1 cellular context compared by ENCODE assay signal in the genomic region with DNA sequence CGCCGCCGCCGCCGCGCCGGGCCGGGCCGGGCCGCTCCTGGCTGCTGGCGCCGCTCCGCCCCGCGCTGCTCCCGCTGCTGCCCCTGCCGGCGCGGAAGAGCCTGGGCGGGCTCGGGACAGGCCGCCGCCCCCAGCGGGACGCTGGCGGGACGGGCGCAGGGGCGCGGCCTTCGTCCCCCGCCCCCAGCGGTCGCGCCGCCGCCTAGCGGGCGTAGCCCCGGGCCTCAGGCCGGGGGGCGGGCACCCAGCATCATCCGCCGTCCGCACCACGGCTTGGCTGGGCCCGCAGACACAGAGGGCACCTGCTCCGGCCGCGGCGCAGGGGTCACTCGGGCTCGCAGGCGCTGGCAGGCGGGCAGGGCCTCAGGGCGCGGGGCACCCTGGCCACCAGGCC.
TF ChIP-seq lines count a peak whose summit lies in the region.

A gene (minus strand): TSS at position 107 of the 394 bp plus-strand sequence. CDS start 218 bp downstream, outside the sequence.

TF ChIP-seq in HepG2, 621 proteins besides CTCF, POLR2A, EP300 and RAD21 (continued from another document and continues in another):
- TF ChIP-seq, protein P1, sequence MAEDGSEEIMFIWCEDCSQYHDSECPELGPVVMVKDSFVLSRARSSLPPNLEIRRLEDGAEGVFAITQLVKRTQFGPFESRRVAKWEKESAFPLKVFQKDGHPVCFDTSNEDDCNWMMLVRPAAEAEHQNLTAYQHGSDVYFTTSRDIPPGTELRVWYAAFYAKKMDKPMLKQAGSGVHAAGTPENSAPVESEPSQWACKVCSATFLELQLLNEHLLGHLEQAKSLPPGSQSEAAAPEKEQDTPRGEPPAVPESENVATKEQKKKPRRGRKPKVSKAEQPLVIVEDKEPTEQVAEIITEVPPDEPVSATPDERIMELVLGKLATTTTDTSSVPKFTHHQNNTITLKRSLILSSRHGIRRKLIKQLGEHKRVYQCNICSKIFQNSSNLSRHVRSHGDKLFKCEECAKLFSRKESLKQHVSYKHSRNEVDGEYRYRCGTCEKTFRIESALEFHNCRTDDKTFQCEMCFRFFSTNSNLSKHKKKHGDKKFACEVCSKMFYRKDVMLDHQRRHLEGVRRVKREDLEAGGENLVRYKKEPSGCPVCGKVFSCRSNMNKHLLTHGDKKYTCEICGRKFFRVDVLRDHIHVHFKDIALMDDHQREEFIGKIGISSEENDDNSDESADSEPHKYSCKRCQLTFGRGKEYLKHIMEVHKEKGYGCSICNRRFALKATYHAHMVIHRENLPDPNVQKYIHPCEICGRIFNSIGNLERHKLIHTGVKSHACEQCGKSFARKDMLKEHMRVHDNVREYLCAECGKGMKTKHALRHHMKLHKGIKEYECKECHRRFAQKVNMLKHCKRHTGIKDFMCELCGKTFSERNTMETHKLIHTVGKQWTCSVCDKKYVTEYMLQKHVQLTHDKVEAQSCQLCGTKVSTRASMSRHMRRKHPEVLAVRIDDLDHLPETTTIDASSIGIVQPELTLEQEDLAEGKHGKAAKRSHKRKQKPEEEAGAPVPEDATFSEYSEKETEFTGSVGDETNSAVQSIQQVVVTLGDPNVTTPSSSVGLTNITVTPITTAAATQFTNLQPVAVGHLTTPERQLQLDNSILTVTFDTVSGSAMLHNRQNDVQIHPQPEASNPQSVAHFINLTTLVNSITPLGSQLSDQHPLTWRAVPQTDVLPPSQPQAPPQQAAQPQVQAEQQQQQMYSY (CRISPR knock-in tag; IDR thresholded peaks at IDR 0.05), result peak; percentile 70
- no peak for TF ChIP-seq PCBP2 (optimal IDR thresholded peaks at IDR 0.05; ENCODE audit: low read depth, low read length, poor library complexity, severe bottlenecking)
- TF ChIP-seq ZFP82 (CRISPR knock-in tag; IDR thresholded peaks at IDR 0.05; ENCODE audit: borderline replicate concordance), result no peak
- no peak for TF ChIP-seq SPEN (CRISPR knock-in tag; IDR thresholded peaks at IDR 0.05; ENCODE audit: low read depth)
- TF ChIP-seq PAX8 (CRISPR knock-in tag; IDR thresholded peaks at IDR 0.05; ENCODE audit: borderline replicate concordance), result no peak
- TF ChIP-seq ZNF577 (CRISPR knock-in tag; IDR thresholded peaks at IDR 0.05; ENCODE audit: borderline replicate concordance, low read depth), result no peak
- no peak for TF ChIP-seq RARA (CRISPR knock-in tag; IDR thresholded peaks at IDR 0.05)
- TF ChIP-seq, protein P2, sequence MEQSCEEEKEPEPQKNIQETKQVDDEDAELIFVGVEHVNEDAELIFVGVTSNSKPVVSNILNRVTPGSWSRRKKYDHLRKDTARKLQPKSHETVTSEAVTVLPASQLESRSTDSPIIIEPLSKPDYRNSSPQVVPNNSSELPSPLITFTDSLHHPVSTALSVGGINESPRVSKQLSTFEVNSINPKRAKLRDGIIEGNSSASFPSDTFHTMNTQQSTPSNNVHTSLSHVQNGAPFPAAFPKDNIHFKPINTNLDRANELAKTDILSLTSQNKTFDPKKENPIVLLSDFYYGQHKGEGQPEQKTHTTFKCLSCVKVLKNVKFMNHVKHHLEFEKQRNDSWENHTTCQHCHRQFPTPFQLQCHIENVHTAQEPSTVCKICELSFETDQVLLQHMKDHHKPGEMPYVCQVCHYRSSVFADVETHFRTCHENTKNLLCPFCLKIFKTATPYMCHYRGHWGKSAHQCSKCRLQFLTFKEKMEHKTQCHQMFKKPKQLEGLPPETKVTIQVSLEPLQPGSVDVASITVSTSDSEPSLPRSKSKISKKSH (CRISPR knock-in tag; IDR thresholded peaks at IDR 0.05; ENCODE audit: borderline replicate concordance), result no peak
- TF ChIP-seq SETDB1 (CRISPR knock-in tag; IDR thresholded peaks at IDR 0.05; ENCODE audit: borderline replicate concordance), result no peak
- TF ChIP-seq NFE2L1 (CRISPR knock-in tag; IDR thresholded peaks at IDR 0.05; ENCODE audit: borderline replicate concordance), result no peak
- TF ChIP-seq PHB2 (IDR thresholded peaks at IDR 0.05; ENCODE audit: partially characterized antibody), result no peak
- TF ChIP-seq NFYC (CRISPR knock-in tag; IDR thresholded peaks at IDR 0.05), result no peak
- 0 out of 2 replicates have a peak, but pooled peaks have one; percentile 16 for TF ChIP-seq POLR2G (IDR thresholded peaks at IDR 0.05; ENCODE audit: low read depth, low read length)
- TF ChIP-seq ZMAT3 (CRISPR knock-in tag; conservative IDR thresholded peaks at IDR 0.05), result no peak
- TF ChIP-seq POGZ (CRISPR knock-in tag; IDR thresholded peaks at IDR 0.05), result no peak
- 0 out of 2 replicates have a peak, but pooled peaks have one; percentile 20 for TF ChIP-seq ZNF614 (CRISPR knock-in tag; IDR thresholded peaks at IDR 0.05; ENCODE audit: borderline replicate concordance)
- no peak for TF ChIP-seq DNMT1 (CRISPR knock-in tag; IDR thresholded peaks at IDR 0.05)
- TF ChIP-seq DPF2 (CRISPR knock-in tag; IDR thresholded peaks at IDR 0.05; ENCODE audit: borderline replicate concordance, low read depth), result no peak
- TF ChIP-seq GATAD1 (CRISPR knock-in tag; IDR thresholded peaks at IDR 0.05), result no peak
- no peak for TF ChIP-seq KLF11 (CRISPR knock-in tag; IDR thresholded peaks at IDR 0.05)
- no peak for TF ChIP-seq ZIK1 (CRISPR knock-in tag; IDR thresholded peaks at IDR 0.05; ENCODE audit: borderline replicate concordance, low read depth)
- TF ChIP-seq, protein P3, sequence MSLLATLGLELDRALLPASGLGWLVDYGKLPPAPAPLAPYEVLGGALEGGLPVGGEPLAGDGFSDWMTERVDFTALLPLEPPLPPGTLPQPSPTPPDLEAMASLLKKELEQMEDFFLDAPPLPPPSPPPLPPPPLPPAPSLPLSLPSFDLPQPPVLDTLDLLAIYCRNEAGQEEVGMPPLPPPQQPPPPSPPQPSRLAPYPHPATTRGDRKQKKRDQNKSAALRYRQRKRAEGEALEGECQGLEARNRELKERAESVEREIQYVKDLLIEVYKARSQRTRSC (CRISPR knock-in tag; IDR thresholded peaks at IDR 0.05; ENCODE audit: low read depth), result no peak
- TF ChIP-seq, protein P4, sequence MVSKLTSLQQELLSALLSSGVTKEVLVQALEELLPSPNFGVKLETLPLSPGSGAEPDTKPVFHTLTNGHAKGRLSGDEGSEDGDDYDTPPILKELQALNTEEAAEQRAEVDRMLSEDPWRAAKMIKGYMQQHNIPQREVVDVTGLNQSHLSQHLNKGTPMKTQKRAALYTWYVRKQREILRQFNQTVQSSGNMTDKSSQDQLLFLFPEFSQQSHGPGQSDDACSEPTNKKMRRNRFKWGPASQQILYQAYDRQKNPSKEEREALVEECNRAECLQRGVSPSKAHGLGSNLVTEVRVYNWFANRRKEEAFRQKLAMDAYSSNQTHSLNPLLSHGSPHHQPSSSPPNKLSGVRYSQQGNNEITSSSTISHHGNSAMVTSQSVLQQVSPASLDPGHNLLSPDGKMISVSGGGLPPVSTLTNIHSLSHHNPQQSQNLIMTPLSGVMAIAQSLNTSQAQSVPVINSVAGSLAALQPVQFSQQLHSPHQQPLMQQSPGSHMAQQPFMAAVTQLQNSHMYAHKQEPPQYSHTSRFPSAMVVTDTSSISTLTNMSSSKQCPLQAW (CRISPR knock-in tag; IDR thresholded peaks at IDR 0.05), result no peak
- no peak for TF ChIP-seq ZZZ3 (CRISPR knock-in tag; IDR thresholded peaks at IDR 0.05; ENCODE audit: borderline replicate concordance)
- TF ChIP-seq FOXK2 (IDR thresholded peaks at IDR 0.05), result no peak
- TF ChIP-seq FOXA3 (CRISPR knock-in tag; IDR thresholded peaks at IDR 0.05), result no peak
- no peak for TF ChIP-seq SMAD9 (CRISPR knock-in tag; IDR thresholded peaks at IDR 0.05)
- no peak for TF ChIP-seq ZNF337 (CRISPR knock-in tag; IDR thresholded peaks at IDR 0.05; ENCODE audit: borderline replicate concordance, low read depth)
- TF ChIP-seq, protein P5, sequence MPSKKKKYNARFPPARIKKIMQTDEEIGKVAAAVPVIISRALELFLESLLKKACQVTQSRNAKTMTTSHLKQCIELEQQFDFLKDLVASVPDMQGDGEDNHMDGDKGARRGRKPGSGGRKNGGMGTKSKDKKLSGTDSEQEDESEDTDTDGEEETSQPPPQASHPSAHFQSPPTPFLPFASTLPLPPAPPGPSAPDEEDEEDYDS (CRISPR knock-in tag; IDR thresholded peaks at IDR 0.05), result no peak
- TF ChIP-seq, protein P6, sequence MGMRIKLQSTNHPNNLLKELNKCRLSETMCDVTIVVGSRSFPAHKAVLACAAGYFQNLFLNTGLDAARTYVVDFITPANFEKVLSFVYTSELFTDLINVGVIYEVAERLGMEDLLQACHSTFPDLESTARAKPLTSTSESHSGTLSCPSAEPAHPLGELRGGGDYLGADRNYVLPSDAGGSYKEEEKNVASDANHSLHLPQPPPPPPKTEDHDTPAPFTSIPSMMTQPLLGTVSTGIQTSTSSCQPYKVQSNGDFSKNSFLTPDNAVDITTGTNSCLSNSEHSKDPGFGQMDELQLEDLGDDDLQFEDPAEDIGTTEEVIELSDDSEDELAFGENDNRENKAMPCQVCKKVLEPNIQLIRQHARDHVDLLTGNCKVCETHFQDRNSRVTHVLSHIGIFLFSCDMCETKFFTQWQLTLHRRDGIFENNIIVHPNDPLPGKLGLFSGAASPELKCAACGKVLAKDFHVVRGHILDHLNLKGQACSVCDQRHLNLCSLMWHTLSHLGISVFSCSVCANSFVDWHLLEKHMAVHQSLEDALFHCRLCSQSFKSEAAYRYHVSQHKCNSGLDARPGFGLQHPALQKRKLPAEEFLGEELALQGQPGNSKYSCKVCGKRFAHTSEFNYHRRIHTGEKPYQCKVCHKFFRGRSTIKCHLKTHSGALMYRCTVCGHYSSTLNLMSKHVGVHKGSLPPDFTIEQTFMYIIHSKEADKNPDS (CRISPR knock-in tag; IDR thresholded peaks at IDR 0.05), result no peak
- TF ChIP-seq EEA1 (CRISPR knock-in tag; IDR thresholded peaks at IDR 0.05; ENCODE audit: borderline replicate concordance), result no peak
- no peak for TF ChIP-seq HNF4A (CRISPR knock-in tag; IDR thresholded peaks at IDR 0.05)
- peak; percentile 88 for TF ChIP-seq SKI (IDR thresholded peaks at IDR 0.05; ENCODE audit: partially characterized antibody)
- TF ChIP-seq NR2C2 (CRISPR knock-in tag; IDR thresholded peaks at IDR 0.05; ENCODE audit: borderline replicate concordance), result no peak
- TF ChIP-seq, protein P7, sequence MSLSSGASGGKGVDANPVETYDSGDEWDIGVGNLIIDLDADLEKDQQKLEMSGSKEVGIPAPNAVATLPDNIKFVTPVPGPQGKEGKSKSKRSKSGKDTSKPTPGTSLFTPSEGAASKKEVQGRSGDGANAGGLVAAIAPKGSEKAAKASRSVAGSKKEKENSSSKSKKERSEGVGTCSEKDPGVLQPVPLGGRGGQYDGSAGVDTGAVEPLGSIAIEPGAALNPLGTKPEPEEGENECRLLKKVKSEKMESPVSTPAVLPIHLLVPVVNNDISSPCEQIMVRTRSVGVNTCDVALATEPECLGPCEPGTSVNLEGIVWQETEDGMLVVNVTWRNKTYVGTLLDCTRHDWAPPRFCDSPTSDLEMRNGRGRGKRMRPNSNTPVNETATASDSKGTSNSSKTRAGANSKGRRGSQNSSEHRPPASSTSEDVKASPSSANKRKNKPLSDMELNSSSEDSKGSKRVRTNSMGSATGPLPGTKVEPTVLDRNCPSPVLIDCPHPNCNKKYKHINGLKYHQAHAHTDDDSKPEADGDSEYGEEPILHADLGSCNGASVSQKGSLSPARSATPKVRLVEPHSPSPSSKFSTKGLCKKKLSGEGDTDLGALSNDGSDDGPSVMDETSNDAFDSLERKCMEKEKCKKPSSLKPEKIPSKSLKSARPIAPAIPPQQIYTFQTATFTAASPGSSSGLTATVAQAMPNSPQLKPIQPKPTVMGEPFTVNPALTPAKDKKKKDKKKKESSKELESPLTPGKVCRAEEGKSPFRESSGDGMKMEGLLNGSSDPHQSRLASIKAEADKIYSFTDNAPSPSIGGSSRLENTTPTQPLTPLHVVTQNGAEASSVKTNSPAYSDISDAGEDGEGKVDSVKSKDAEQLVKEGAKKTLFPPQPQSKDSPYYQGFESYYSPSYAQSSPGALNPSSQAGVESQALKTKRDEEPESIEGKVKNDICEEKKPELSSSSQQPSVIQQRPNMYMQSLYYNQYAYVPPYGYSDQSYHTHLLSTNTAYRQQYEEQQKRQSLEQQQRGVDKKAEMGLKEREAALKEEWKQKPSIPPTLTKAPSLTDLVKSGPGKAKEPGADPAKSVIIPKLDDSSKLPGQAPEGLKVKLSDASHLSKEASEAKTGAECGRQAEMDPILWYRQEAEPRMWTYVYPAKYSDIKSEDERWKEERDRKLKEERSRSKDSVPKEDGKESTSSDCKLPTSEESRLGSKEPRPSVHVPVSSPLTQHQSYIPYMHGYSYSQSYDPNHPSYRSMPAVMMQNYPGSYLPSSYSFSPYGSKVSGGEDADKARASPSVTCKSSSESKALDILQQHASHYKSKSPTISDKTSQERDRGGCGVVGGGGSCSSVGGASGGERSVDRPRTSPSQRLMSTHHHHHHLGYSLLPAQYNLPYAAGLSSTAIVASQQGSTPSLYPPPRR (CRISPR knock-in tag; IDR thresholded peaks at IDR 0.05; ENCODE audit: borderline replicate concordance), result no peak
- TF ChIP-seq ZSCAN21 (CRISPR knock-in tag; IDR thresholded peaks at IDR 0.05; ENCODE audit: borderline replicate concordance), result no peak
- TF ChIP-seq, protein P8, sequence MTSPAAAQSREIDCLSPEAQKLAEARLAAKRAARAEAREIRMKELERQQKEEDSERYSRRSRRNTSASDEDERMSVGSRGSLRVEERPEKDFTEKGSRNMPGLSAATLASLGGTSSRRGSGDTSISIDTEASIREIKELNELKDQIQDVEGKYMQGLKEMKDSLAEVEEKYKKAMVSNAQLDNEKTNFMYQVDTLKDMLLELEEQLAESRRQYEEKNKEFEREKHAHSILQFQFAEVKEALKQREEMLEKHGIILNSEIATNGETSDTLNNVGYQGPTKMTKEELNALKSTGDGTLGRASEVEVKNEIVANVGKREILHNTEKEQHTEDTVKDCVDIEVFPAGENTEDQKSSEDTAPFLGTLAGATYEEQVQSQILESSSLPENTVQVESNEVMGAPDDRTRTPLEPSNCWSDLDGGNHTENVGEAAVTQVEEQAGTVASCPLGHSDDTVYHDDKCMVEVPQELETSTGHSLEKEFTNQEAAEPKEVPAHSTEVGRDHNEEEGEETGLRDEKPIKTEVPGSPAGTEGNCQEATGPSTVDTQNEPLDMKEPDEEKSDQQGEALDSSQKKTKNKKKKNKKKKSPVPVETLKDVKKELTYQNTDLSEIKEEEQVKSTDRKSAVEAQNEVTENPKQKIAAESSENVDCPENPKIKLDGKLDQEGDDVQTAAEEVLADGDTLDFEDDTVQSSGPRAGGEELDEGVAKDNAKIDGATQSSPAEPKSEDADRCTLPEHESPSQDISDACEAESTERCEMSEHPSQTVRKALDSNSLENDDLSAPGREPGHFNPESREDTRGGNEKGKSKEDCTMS (CRISPR knock-in tag; conservative IDR thresholded peaks at IDR 0.05), result no peak
- TF ChIP-seq, protein P9, sequence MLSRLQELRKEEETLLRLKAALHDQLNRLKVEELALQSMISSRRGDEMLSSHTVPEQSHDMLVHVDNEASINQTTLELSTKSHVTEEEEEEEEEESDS (CRISPR knock-in tag; IDR thresholded peaks at IDR 0.05; ENCODE audit: borderline replicate concordance), result no peak
- no peak for TF ChIP-seq POLR2AphosphoS5 (IDR thresholded peaks at IDR 0.05; ENCODE audit: low read depth, low read length)
- no peak for TF ChIP-seq ZNF589 (CRISPR knock-in tag; conservative IDR thresholded peaks at IDR 0.05)
- TF ChIP-seq NPAS2 (CRISPR knock-in tag; IDR thresholded peaks at IDR 0.05; ENCODE audit: borderline replicate concordance), result no peak
- TF ChIP-seq, protein P10, sequence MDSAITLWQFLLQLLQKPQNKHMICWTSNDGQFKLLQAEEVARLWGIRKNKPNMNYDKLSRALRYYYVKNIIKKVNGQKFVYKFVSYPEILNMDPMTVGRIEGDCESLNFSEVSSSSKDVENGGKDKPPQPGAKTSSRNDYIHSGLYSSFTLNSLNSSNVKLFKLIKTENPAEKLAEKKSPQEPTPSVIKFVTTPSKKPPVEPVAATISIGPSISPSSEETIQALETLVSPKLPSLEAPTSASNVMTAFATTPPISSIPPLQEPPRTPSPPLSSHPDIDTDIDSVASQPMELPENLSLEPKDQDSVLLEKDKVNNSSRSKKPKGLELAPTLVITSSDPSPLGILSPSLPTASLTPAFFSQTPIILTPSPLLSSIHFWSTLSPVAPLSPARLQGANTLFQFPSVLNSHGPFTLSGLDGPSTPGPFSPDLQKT (CRISPR knock-in tag; IDR thresholded peaks at IDR 0.05; ENCODE audit: borderline replicate concordance), result 0 out of 2 replicates have a peak, but pooled peaks have one; percentile 56
